8 cellular contexts compared by ENCODE assay signal in genomic region chr12:103839893-103840292, GRCh38. TPM values are rescaled to one million over a fixed set of nuclear protein-coding genes. Genes with fewer than 3 reads are reported as not detected.
A peak's percentile ranks its signal among the peaks of the same experiment; 100 is the strongest.
DNase-seq lines count a peak whose midpoint lies in the region; ATAC-seq and TF ChIP-seq lines count a peak whose summit lies in the region.

No MANE protein-coding gene starts in this region.

- H3K9me3 ChIP-seq in NT2/D1 (ENCODE audit: insufficient read depth, low read length) (peaks cover 5% of the 10 kb centered on the region; the same call in 1 of the 2 replicates), neuronal stem cell (replicated peaks in 1 of 2; ENCODE audit: control insufficient read depth in 2 of 2, insufficient read depth in 1 of 2, low read depth in 1 of 2, low read length in 2 of 2) (no peaks in the 10 kb centered on the region), mucosa of descending colon (no peaks in the 10 kb centered on the region)

- no peak overlapping the region for H4K91ac ChIP-seq in neuronal stem cell (ENCODE audit: low read depth, low read length, poor library complexity)

- no peak overlapping the region for H3K14ac ChIP-seq in neuronal stem cell (ENCODE audit: low read length)

- CTCF ChIA-PET in Calu3 (lab: Charles Lee): no interaction called here

- H3K4me1 ChIP-seq in NT2/D1 (ENCODE audit: insufficient read depth, insufficient read length) (peaks cover 2% of the 10 kb centered on the region), neuronal stem cell (ENCODE audit: control insufficient read depth in 2 of 2, insufficient read depth in 1 of 2, low read depth in 1 of 2, low read length in 2 of 2) (peaks cover 3 to 6% of the 10 kb centered on the region in 2 donors), mucosa of descending colon (ENCODE audit: low read depth) (peaks cover 18% of the 10 kb centered on the region)

- H3K79me1 ChIP-seq in neuronal stem cell (ENCODE audit: low read depth, low read length): peaks cover 2% of the 10 kb centered on the region

- no peaks in the 10 kb centered on the region for H3K27me3 Mint-ChIP-seq in Calu3 (ENCODE audit: unreplicated experiment)
- H3K27me3 Mint-ChIP-seq in endothelial cell (ENCODE audit: unreplicated experiment): peaks cover 6% of the 10 kb centered on the region

- H2AFZ ChIP-seq in neuronal stem cell (ENCODE audit: low read length): no peak overlapping the region

- WGBS in neuronal stem cell (ENCODE audit: extremely low coverage in 2 of 2, insufficient read length in 2 of 2, insufficient replicate concordance in 1 of 2), 2 donors: no CpG with 5 or more reads among the region's 11 CpGs

- no peak overlapping the region for H2BK12ac ChIP-seq in neuronal stem cell (ENCODE audit: low read length)

- no peak overlapping the region for H3K18ac ChIP-seq in neuronal stem cell (ENCODE audit: low read length)

- H3K27ac ChIP-seq in neuronal stem cell (replicated peaks; ENCODE audit: low read length): no peak overlapping the region

- H3K23ac ChIP-seq in neuronal stem cell (ENCODE audit: low read depth, low read length, poor library complexity): no peak overlapping the region

- H3K4me2 ChIP-seq in neuronal stem cell (ENCODE audit: insufficient read depth, low read length, poor library complexity, severe bottlenecking): peak overlapping the region; percentile 99

- H4K8ac ChIP-seq in neuronal stem cell (ENCODE audit: low read depth, low read length): no peak overlapping the region

- H3K36me3 ChIP-seq in NT2/D1 (ENCODE audit: insufficient read depth, insufficient read length, low read length): peaks cover 9% of the 10 kb centered on the region
- no peaks in the 10 kb centered on the region for H3K36me3 ChIP-seq in neuronal stem cell (replicated peaks in 1 of 2; ENCODE audit: control insufficient read depth in 2 of 2, insufficient read depth in 2 of 2, low read length in 2 of 2)
- no peaks in the 10 kb centered on the region for H3K36me3 ChIP-seq in mucosa of descending colon (ENCODE audit: low read depth)

- H3K4me3 ChIP-seq in NT2/D1 (ENCODE audit: insufficient read length, low read depth) (peak overlapping the region; percentile 89), neuronal stem cell (ENCODE audit: low read length in 2 of 2) (peak overlapping the region; percentile 72 to 87), mucosa of descending colon (no peak overlapping the region)

- ATAC-seq in GM21737 (IDR thresholded peaks at IDR 0.05; ENCODE audit: unreplicated experiment) (no peak), mucosa of descending colon (no peak)

- H2AK5ac ChIP-seq in neuronal stem cell (ENCODE audit: low read depth, low read length): no peak overlapping the region

- H2BK15ac ChIP-seq in neuronal stem cell (ENCODE audit: low read length): no peak overlapping the region

- H3K4me1 Mint-ChIP-seq in Calu3 (ENCODE audit: low read depth, unreplicated experiment): peaks cover 48% of the 10 kb centered on the region
- peaks cover 4% of the 10 kb centered on the region for H3K4me1 Mint-ChIP-seq in endothelial cell (ENCODE audit: unreplicated experiment)

- BruUV-seq in Calu3 (replicated peaks; lab: Mats Ljungman, UMichigan): TSS peak; percentile 42

- TF ChIP-seq CTCF in Calu3 (IDR thresholded peaks at IDR 0.05; ENCODE audit: unreplicated experiment): no peak
- TF ChIP-seq CTCF in endothelial cell (IDR thresholded peaks at IDR 0.05; ENCODE audit: unreplicated experiment): no peak
- TF ChIP-seq CTCF in mucosa of descending colon (IDR thresholded peaks at IDR 0.05): no peak

- H3K9ac ChIP-seq in NT2/D1 (ENCODE audit: insufficient read length, low read depth) (peak overlapping the region; percentile 90), neuronal stem cell (ENCODE audit: low read depth, low read length, poor library complexity) (no peak overlapping the region)

- H3K36me3 Mint-ChIP-seq in Calu3 (ENCODE audit: insufficient read depth, unreplicated experiment): peaks cover 33% of the 10 kb centered on the region
- H3K36me3 Mint-ChIP-seq in endothelial cell (ENCODE audit: low read depth, unreplicated experiment): no peaks in the 10 kb centered on the region

- no peak overlapping the region for H2BK5ac ChIP-seq in neuronal stem cell (ENCODE audit: low read length)

- peak overlapping the region; percentile 90 for H3K4me3 Mint-ChIP-seq in Calu3 (ENCODE audit: low read depth, unreplicated experiment)
- peak overlapping the region; percentile 80 for H3K4me3 Mint-ChIP-seq in endothelial cell (ENCODE audit: unreplicated experiment)

- no peak overlapping the region for H2BK120ac ChIP-seq in neuronal stem cell (ENCODE audit: low read depth, low read length)

- H3K9me3 Mint-ChIP-seq in Calu3 (ENCODE audit: low read depth, unreplicated experiment) (no peaks in the 10 kb centered on the region), endothelial cell (ENCODE audit: unreplicated experiment) (no peaks in the 10 kb centered on the region)

- H3K27me3 ChIP-seq in NT2/D1 (ENCODE audit: insufficient read depth, insufficient read length) (peaks cover 2% of the 10 kb centered on the region), neuronal stem cell (ENCODE audit: control insufficient read depth in 3 of 3, insufficient read depth in 3 of 3, low read depth in 1 of 3, low read length in 3 of 3) (peaks cover 0 to 7% (median 7%) of the 10 kb centered on the region in 3 experiments)

- intact Hi-C loops in Calu3 (cut with micrococcal nuclease; ENCODE audit: unreplicated experiment): no loop called here
- intact Hi-C loops in mucosa of descending colon (cut with DNase I, micrococcal nuclease): no loop called here
- intact Hi-C loops in posterior cingulate gyrus (cut with DNase I): no loop called here

- no peak overlapping the region for H3K4ac ChIP-seq in neuronal stem cell (ENCODE audit: low read length)

- H3K27ac Mint-ChIP-seq in Calu3 (ENCODE audit: unreplicated experiment): peak overlapping the region; percentile 91
- H3K27ac Mint-ChIP-seq in endothelial cell (ENCODE audit: unreplicated experiment): no peak overlapping the region

- no peak for DNase-seq in Calu3
- no peak for DNase-seq in NT2/D1 (ENCODE audit: low read depth, low spot score)
- no peak for DNase-seq in endothelial cell (ENCODE audit: low spot score)
- DNase-seq in neuronal stem cell (ENCODE audit: low spot score): no peak
- DNase-seq in mucosa of descending colon: no peak
- no peak for DNase-seq in posterior cingulate gyrus
- no peak for DNase-seq in dermis blood vessel endothelial cell

RNA-seq across cellular contexts. Expression of gene NT5DC3, which starts 1.1 kb away (rescaled TPM):
- total RNA-seq in Calu3 (2022) (18.1 and 24.0 TPM in 2 replicates), endothelial cell (ENCODE audit: unreplicated experiment) (1.3 TPM), mucosa of descending colon (100 to 1,000 TPM in 1 of 3 donors, 10 to 100 TPM in 2; 13.7 to 283 (median 18.0) TPM), dermis blood vessel endothelial cell (7.0 TPM in 2 replicates)
- polyA plus RNA-seq in neuronal stem cell (2013, experiment 1 of 2): 2.2 TPM
- polyA plus RNA-seq in neuronal stem cell (2013, experiment 2 of 2): 2.2 TPM
